ENCODE assay signal across 13 cellular contexts in the genomic region with DNA sequence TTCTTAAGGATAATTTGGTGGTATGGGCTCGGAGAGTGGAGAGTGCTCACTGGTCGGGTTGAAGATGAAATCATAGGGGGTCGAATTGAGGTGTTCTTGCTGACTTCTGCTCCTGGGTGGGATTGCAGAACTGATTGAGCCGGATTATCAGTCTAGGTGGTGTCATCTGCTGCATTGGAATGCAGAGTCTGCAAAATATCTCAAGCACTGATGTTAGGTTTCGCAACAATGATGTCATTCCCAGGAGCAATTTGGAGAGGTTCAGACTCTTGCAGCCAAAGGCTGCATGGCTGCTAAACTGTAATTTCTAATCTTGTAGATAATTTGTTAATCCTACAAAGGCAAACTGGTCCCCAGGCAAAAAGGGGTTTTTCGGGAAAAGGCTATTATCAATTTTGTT.
DNase-seq lines count a peak whose midpoint lies in the region; ATAC-seq and TF ChIP-seq lines count a peak whose summit lies in the region.
"Had no signal": no experiment of that assay in that cellular context is flagged by ENCODE, and none has a peak within 500 bp of the region (broad histone marks: within the 10 kb centered on the region; RNA-seq: fewer than 3 reads in every experiment).

No MANE protein-coding gene starts in this region.

- H3K4me1 Mint-ChIP-seq in type B pancreatic cell (ENCODE audit: unreplicated experiment) (peaks cover 18% of the 10 kb centered on the region), osteocyte (ENCODE audit: unreplicated experiment) (peaks cover 21% of the 10 kb centered on the region)

- H3K4me1 ChIP-seq in RWPE2 (ENCODE audit: insufficient read depth, poor library complexity, severe bottlenecking) = peaks cover 4% of the 10 kb centered on the region

- H3K9me3 ChIP-seq in RWPE2 (ENCODE audit: severe bottlenecking) = no peaks in the 10 kb centered on the region
- H3K9me3 ChIP-seq: BE2C had no signal

- H3K27ac Mint-ChIP-seq in type B pancreatic cell = peak overlapping the region; percentile 85
- H3K27ac Mint-ChIP-seq in osteocyte (ENCODE audit: unreplicated experiment) = no peak overlapping the region

- intact Hi-C loops in Right ventricle myocardium superior (cut with DNase I) (no loop called here), cardiac septum (cut with DNase I) (no loop called here)

- no peaks in the 10 kb centered on the region for H3K9me3 Mint-ChIP-seq in type B pancreatic cell
- no peaks in the 10 kb centered on the region for H3K9me3 Mint-ChIP-seq in osteocyte (ENCODE audit: unreplicated experiment)

- ATAC-seq in Right ventricle myocardium superior (ENCODE audit: poor library complexity) = peak; percentile 82
- ATAC-seq in RWPE2 (ENCODE audit: low read depth) = 0 out of 3 replicates have a peak, but pooled peaks have one; percentile 42

- no peaks in the 10 kb centered on the region for H3K36me3 ChIP-seq in RWPE2 (ENCODE audit: low read depth)
- H3K36me3 ChIP-seq: BE2C, cardiac muscle cell had no signal

- H3K27me3 ChIP-seq in RWPE2 (ENCODE audit: insufficient read depth, poor library complexity, severe bottlenecking) = no peaks in the 10 kb centered on the region
- H3K27me3 ChIP-seq: BE2C, cardiac muscle cell had no signal

- TF ChIP-seq CTCF in RWPE2 (IDR thresholded peaks at IDR 0.05; ENCODE audit: poor library complexity, severe bottlenecking) (no peak), fibroblast of pulmonary artery (IDR thresholded peaks at IDR 0.05; ENCODE audit: low read length, missing control alignments) (no peak), type B pancreatic cell (conservative IDR thresholded peaks at IDR 0.05) (no peak), osteocyte (IDR thresholded peaks at IDR 0.05) (no peak)

- H3K27ac ChIP-seq in RWPE2 (ENCODE audit: poor library complexity, severe bottlenecking) = no peak overlapping the region
- H3K27ac ChIP-seq: cardiac muscle cell had no signal

- H3K4me3 Mint-ChIP-seq in type B pancreatic cell (peak overlapping the region; percentile 53), osteocyte (ENCODE audit: unreplicated experiment) (no peak overlapping the region)
- H3K4me3 Mint-ChIP-seq: neural crest cell had no signal

- H3K36me3 Mint-ChIP-seq in type B pancreatic cell (no peaks in the 10 kb centered on the region), osteocyte (ENCODE audit: unreplicated experiment) (no peaks in the 10 kb centered on the region)

- H3K4me3 ChIP-seq in RWPE2 (ENCODE audit: severe bottlenecking) (no peak overlapping the region), fibroblast of pulmonary artery (replicated peaks; ENCODE audit: low read depth, low read length) (no peak overlapping the region)
- H3K4me3 ChIP-seq: cardiac muscle cell had no signal

- DNase-seq in Right ventricle myocardium superior (no peak), cardiac septum (ENCODE audit: low spot score) (no peak), RWPE2 (ENCODE audit: low spot score) (no peak), fibroblast of pulmonary artery (ENCODE audit: low read depth) (peak; percentile 82), type B pancreatic cell (ENCODE audit: extremely low spot score, unreplicated experiment) (no peak), osteocyte (ENCODE audit: extremely low spot score, unreplicated experiment) (no peak), NCI-H1436 (lab: John Stamatoyannopoulos, UW) (no peak), NCI-H128 (lab: John Stamatoyannopoulos, UW; ENCODE audit: unreplicated experiment) (no peak)
- DNase-seq: activated CD4-positive, alpha-beta T cell treated with anti-CD3 and anti-CD28 coated beads, Interleukin-2, amount 50 U/mL, for 48 hours; NCI-H1048 had no signal

- H3K27me3 Mint-ChIP-seq in type B pancreatic cell (no peaks in the 10 kb centered on the region), osteocyte (ENCODE audit: unreplicated experiment) (no peaks in the 10 kb centered on the region)
